In genomic region chr1:154534263-154534844, GRCh38 we compare ENCODE assay signal across 9 cellular contexts. TPM values are rescaled to one million over a fixed set of nuclear protein-coding genes. Genes with fewer than 3 reads are reported as not detected.
DNase-seq lines count a peak whose midpoint lies in the region; FAIRE-seq and TF ChIP-seq lines count a peak whose summit lies in the region.
"Had no signal": no experiment of that assay in that cellular context is flagged by ENCODE, and none has a peak within 500 bp of the region (broad histone marks: within the 10 kb centered on the region; RNA-seq: fewer than 3 reads in every experiment).

No MANE protein-coding gene starts in this region.

- H3K4me3 ChIP-seq in endothelial cell of umbilical vein (replicated peaks in 1 of 3; ENCODE audit: insufficient read depth in 1 of 3, low read depth in 1 of 3, low read length in 3 of 3) = no peak overlapping the region
- H3K4me3 ChIP-seq in transverse colon = no peak overlapping the region
- H3K4me3 ChIP-seq in testis = no peak overlapping the region
- H3K4me3 ChIP-seq in CD8-positive, alpha-beta memory T cell (ENCODE audit: low read length) = no peak overlapping the region
- H3K4me3 ChIP-seq: BLaER1 treated with 17β-estradiol and CSF1 and Interleukin-3, amounts not matched to agents 10 nM and 100 nM had no signal

- no peak overlapping the region for H3K27ac Mint-ChIP-seq in activated CD4-positive, alpha-beta memory T cell treated with anti-CD3 and anti-CD28 coated beads for 36 hours
- no peak overlapping the region for H3K27ac Mint-ChIP-seq in activated CD4-positive, alpha-beta memory T cell treated with anti-CD3 and anti-CD28 coated beads, Interleukin-2, amount 10 ng/mL, durations not matched to agents 7 days and 5 days
- no peak overlapping the region for H3K27ac Mint-ChIP-seq in CD8-positive, alpha-beta memory T cell

- FAIRE-seq in endothelial cell of umbilical vein (lab: Jason Lieb, UNC) = peak; percentile 67

- H3K36me3 ChIP-seq in endothelial cell of umbilical vein (ENCODE audit: control insufficient read depth in 2 of 2, extremely low read depth in 1 of 2, insufficient read depth in 2 of 2, low read length in 2 of 2) (no peaks in the 10 kb centered on the region), transverse colon (no peaks in the 10 kb centered on the region), testis (ENCODE audit: low read depth, missing control alignments) (no peaks in the 10 kb centered on the region)
- H3K36me3 ChIP-seq in CD8-positive, alpha-beta memory T cell (ENCODE audit: insufficient read depth, low read length) = no peaks in the 10 kb centered on the region
- H3K36me3 ChIP-seq: BLaER1 treated with 17β-estradiol and CSF1 and Interleukin-3, amounts not matched to agents 10 nM and 100 nM had no signal

- H3K4me2 ChIP-seq in endothelial cell of umbilical vein (ENCODE audit: insufficient read depth, low read length) = no peak overlapping the region
- H3K4me2 ChIP-seq: BLaER1 treated with 17β-estradiol and CSF1 and Interleukin-3, amounts not matched to agents 10 nM and 100 nM had no signal

- H3K4me3 Mint-ChIP-seq in activated CD4-positive, alpha-beta memory T cell treated with anti-CD3 and anti-CD28 coated beads for 36 hours = no peak overlapping the region
- H3K4me3 Mint-ChIP-seq in activated CD4-positive, alpha-beta memory T cell treated with anti-CD3 and anti-CD28 coated beads, Interleukin-2, amount 10 ng/mL, durations not matched to agents 7 days and 5 days = no peak overlapping the region
- H3K4me3 Mint-ChIP-seq in CD8-positive, alpha-beta memory T cell = no peak overlapping the region

- POLR2A ChIA-PET in activated CD4-positive, alpha-beta memory T cell treated with anti-CD3 and anti-CD28 coated beads for 36 hours (lab: Charles Lee) = no interaction called here
- POLR2A ChIA-PET in activated CD4-positive, alpha-beta memory T cell treated with anti-CD3 and anti-CD28 coated beads, Interleukin-2, amount 10 ng/mL, durations not matched to agents 7 days and 5 days (lab: Charles Lee) = no interaction called here
- POLR2A ChIA-PET in endothelial cell of umbilical vein (lab: Charles Lee) = no interaction called here
- POLR2A ChIA-PET in CD8-positive, alpha-beta memory T cell (lab: Charles Lee) = no interaction called here

- H3K4me1 Mint-ChIP-seq in activated CD4-positive, alpha-beta memory T cell treated with anti-CD3 and anti-CD28 coated beads for 36 hours (ENCODE audit: low read depth) = no peaks in the 10 kb centered on the region
- no peaks in the 10 kb centered on the region for H3K4me1 Mint-ChIP-seq in activated CD4-positive, alpha-beta memory T cell treated with anti-CD3 and anti-CD28 coated beads, Interleukin-2, amount 10 ng/mL, durations not matched to agents 7 days and 5 days
- no peaks in the 10 kb centered on the region for H3K4me1 Mint-ChIP-seq in CD8-positive, alpha-beta memory T cell

- DNase-seq in activated CD4-positive, alpha-beta memory T cell treated with anti-CD3 and anti-CD28 coated beads for 36 hours = peak; percentile 18
- no peak for DNase-seq in activated CD4-positive, alpha-beta memory T cell treated with anti-CD3 and anti-CD28 coated beads, Interleukin-2, amount 10 ng/mL, durations not matched to agents 7 days and 5 days
- DNase-seq in NCI-H526 (lab: John Stamatoyannopoulos, UW) = peak; percentile 76 to 94
- no peak for DNase-seq in endothelial cell of umbilical vein (ENCODE audit: low read depth, low spot score)
- peak; percentile 54 for DNase-seq in transverse colon
- no peak for DNase-seq in MV-4-11 (lab: John Stamatoyannopoulos, UW)
- no peak for DNase-seq in testis
- DNase-seq in CD8-positive, alpha-beta memory T cell = no peak

- H2AFZ ChIP-seq in endothelial cell of umbilical vein (ENCODE audit: low read depth, low read length) = no peak overlapping the region

- dilution Hi-C loops in endothelial cell of umbilical vein (cut with MboI; ENCODE audit: extremely low pct_ligation_motif_present, low sequenced_read_pairs) = no loop called here

- H3K4me1 ChIP-seq in endothelial cell of umbilical vein (ENCODE audit: control insufficient read depth, extremely low read depth, insufficient read depth, low read length) (no peaks in the 10 kb centered on the region), transverse colon (no peaks in the 10 kb centered on the region), testis (no peaks in the 10 kb centered on the region)
- no peaks in the 10 kb centered on the region for H3K4me1 ChIP-seq in CD8-positive, alpha-beta memory T cell (ENCODE audit: insufficient read depth, low read length)
- H3K4me1 ChIP-seq: BLaER1 treated with 17β-estradiol and CSF1 and Interleukin-3, amounts not matched to agents 10 nM and 100 nM had no signal

- H3K9me3 ChIP-seq in endothelial cell of umbilical vein (replicated peaks; ENCODE audit: control insufficient read depth, insufficient read depth, low read length) = no peaks in the 10 kb centered on the region
- H3K9me3 ChIP-seq in transverse colon = no peaks in the 10 kb centered on the region
- no peaks in the 10 kb centered on the region for H3K9me3 ChIP-seq in testis
- no peaks in the 10 kb centered on the region for H3K9me3 ChIP-seq in CD8-positive, alpha-beta memory T cell (ENCODE audit: low read length)

- no peaks in the 10 kb centered on the region for H3K9me3 Mint-ChIP-seq in activated CD4-positive, alpha-beta memory T cell treated with anti-CD3 and anti-CD28 coated beads for 36 hours
- H3K9me3 Mint-ChIP-seq in activated CD4-positive, alpha-beta memory T cell treated with anti-CD3 and anti-CD28 coated beads, Interleukin-2, amount 10 ng/mL, durations not matched to agents 7 days and 5 days = no peaks in the 10 kb centered on the region
- H3K9me3 Mint-ChIP-seq in CD8-positive, alpha-beta memory T cell = no peaks in the 10 kb centered on the region

- TF ChIP-seq CTCF in endothelial cell of umbilical vein (IDR thresholded peaks at IDR 0.05; ENCODE audit: extremely low read depth in 1 of 2, insufficient read depth in 1 of 2, low read depth in 1 of 2, low read length in 2 of 2) (peak; percentile 14 to 27), transverse colon (IDR thresholded peaks at IDR 0.05) (peak; percentile 36 to 50 (median 38)), testis (IDR thresholded peaks at IDR 0.05) (peak in 1 of 3 experiments; percentile 24)

- CTCF ChIA-PET in activated CD4-positive, alpha-beta memory T cell treated with anti-CD3 and anti-CD28 coated beads for 36 hours (lab: Charles Lee) = interaction anchor here (0.8 to 1.5 kb wide), 5 partner anchors 12 to 344 kb away, joined by 3 to 7 read pairs (median 4); no protein-coding TSS in a partner anchor
- CTCF ChIA-PET in activated CD4-positive, alpha-beta memory T cell treated with anti-CD3 and anti-CD28 coated beads, Interleukin-2, amount 10 ng/mL, durations not matched to agents 7 days and 5 days (lab: Charles Lee) = interaction anchor here (1.2 to 2.3 kb wide), 3 partner anchors 12 to 53 kb away, joined by 3 to 5 read pairs (median 3); no protein-coding TSS in a partner anchor
- CTCF ChIA-PET in endothelial cell of umbilical vein (lab: Charles Lee) = interaction anchor here (1.1 to 2.4 kb wide), 4 partner anchors 12 to 55 kb away, joined by 3 to 19 read pairs (median 4); no protein-coding TSS in a partner anchor
- CTCF ChIA-PET in CD8-positive, alpha-beta memory T cell (lab: Charles Lee) = no interaction called here

- no peak overlapping the region for H3K27ac ChIP-seq in endothelial cell of umbilical vein (ENCODE audit: insufficient read depth, low read depth, low read length)
- H3K27ac ChIP-seq in transverse colon = no peak overlapping the region
- no peak overlapping the region for H3K27ac ChIP-seq in testis
- H3K27ac ChIP-seq in CD8-positive, alpha-beta memory T cell (ENCODE audit: low read depth, low read length) = no peak overlapping the region
- H3K27ac ChIP-seq: BLaER1 treated with 17β-estradiol and CSF1 and Interleukin-3, amounts not matched to agents 10 nM and 100 nM had no signal

- H3K9me1 ChIP-seq in endothelial cell of umbilical vein (replicated peaks; ENCODE audit: control insufficient read depth, extremely low read depth, insufficient read depth, low read length) = no peaks in the 10 kb centered on the region

- H3K27me3 ChIP-seq in endothelial cell of umbilical vein (ENCODE audit: control insufficient read depth in 2 of 2, insufficient read depth in 2 of 2, low read length in 2 of 2) (no peaks in the 10 kb centered on the region), transverse colon (no peaks in the 10 kb centered on the region), testis (no peaks in the 10 kb centered on the region)
- H3K27me3 ChIP-seq in CD8-positive, alpha-beta memory T cell (ENCODE audit: insufficient read depth, low read length, poor library complexity, severe bottlenecking) = no peaks in the 10 kb centered on the region
- H3K27me3 ChIP-seq: BLaER1 treated with 17β-estradiol and CSF1 and Interleukin-3, amounts not matched to agents 10 nM and 100 nM had no signal

- TF ChIP-seq POLR2A in endothelial cell of umbilical vein (IDR thresholded peaks at IDR 0.05; ENCODE audit: low read depth, low read length) (no peak), transverse colon (IDR thresholded peaks at IDR 0.05) (no peak), testis (IDR thresholded peaks at IDR 0.05) (no peak)

- H3K9ac ChIP-seq in endothelial cell of umbilical vein (replicated peaks; ENCODE audit: extremely low read depth, insufficient read depth, low read length) = no peak overlapping the region
- H3K9ac ChIP-seq: BLaER1 treated with 17β-estradiol and CSF1 and Interleukin-3, amounts not matched to agents 10 nM and 100 nM had no signal

- TF ChIP-seq EP300 in transverse colon (IDR thresholded peaks at IDR 0.05; ENCODE audit: low read depth) = no peak

- 41 to 43% methylated on average over 5 to 8 of the region's 8 CpGs for WGBS in transverse colon (ENCODE audit: low coverage in 1 of 2), 2 donors
- WGBS in testis, 2 donors = 65 to 66% methylated on average over 8 of the region's 8 CpGs

- H4K20me1 ChIP-seq in endothelial cell of umbilical vein (replicated peaks; ENCODE audit: control insufficient read depth, extremely low read depth, insufficient read depth, low read length) = no peaks in the 10 kb centered on the region
- H4K20me1 ChIP-seq: BLaER1 treated with 17β-estradiol and CSF1 and Interleukin-3, amounts not matched to agents 10 nM and 100 nM had no signal

- H3K36me3 Mint-ChIP-seq in activated CD4-positive, alpha-beta memory T cell treated with anti-CD3 and anti-CD28 coated beads for 36 hours = no peaks in the 10 kb centered on the region
- H3K36me3 Mint-ChIP-seq in activated CD4-positive, alpha-beta memory T cell treated with anti-CD3 and anti-CD28 coated beads, Interleukin-2, amount 10 ng/mL, durations not matched to agents 7 days and 5 days (ENCODE audit: low read depth) = no peaks in the 10 kb centered on the region
- H3K36me3 Mint-ChIP-seq in CD8-positive, alpha-beta memory T cell = peaks cover 0 to 5% (median 0%) of the 10 kb centered on the region in 3 donors

- no TSS peak for BruUV-seq in endothelial cell of umbilical vein (replicated peaks; lab: Mats Ljungman, UMichigan)

- H3K27me3 Mint-ChIP-seq in activated CD4-positive, alpha-beta memory T cell treated with anti-CD3 and anti-CD28 coated beads for 36 hours = peaks cover 1% of the 10 kb centered on the region
- H3K27me3 Mint-ChIP-seq in activated CD4-positive, alpha-beta memory T cell treated with anti-CD3 and anti-CD28 coated beads, Interleukin-2, amount 10 ng/mL, durations not matched to agents 7 days and 5 days = peaks cover 23% of the 10 kb centered on the region
- H3K27me3 Mint-ChIP-seq in CD8-positive, alpha-beta memory T cell = peaks cover 12 to 34% of the 10 kb centered on the region in 2 donors

- intact Hi-C loops in activated CD4-positive, alpha-beta memory T cell treated with anti-CD3 and anti-CD28 coated beads for 36 hours (cut with micrococcal nuclease) = no loop called here
- intact Hi-C loops in endothelial cell of umbilical vein (cut with micrococcal nuclease) = no loop called here
- intact Hi-C loops in transverse colon (cut with DNase I; ENCODE audit: low total_unique reads) = no loop called here
- intact Hi-C loops in testis (cut with DNase I; ENCODE audit: low total_unique reads) = no loop called here

- in situ Hi-C loops in transverse colon (cut with MboI; ENCODE audit: low pct_ligation_motif_present in 1 of 4, low pct_unique_long_range_greater_than_20kb in 1 of 4, low sequenced_read_pairs in 3 of 4) = no loop called here

- no peaks in the 10 kb centered on the region for H3K79me2 ChIP-seq in endothelial cell of umbilical vein (ENCODE audit: control insufficient read depth, insufficient read depth, low read length)

RNA-seq across cellular contexts. Expression of gene UBE2Q1, which starts 24.1 kb away (rescaled TPM):
- total RNA-seq in activated CD4-positive, alpha-beta memory T cell treated with anti-CD3 and anti-CD28 coated beads for 36 hours = 10 to 100 TPM; 82.5 to 86.2 TPM
- total RNA-seq in activated CD4-positive, alpha-beta memory T cell treated with anti-CD3 and anti-CD28 coated beads, Interleukin-2, amount 10 ng/mL, durations not matched to agents 7 days and 5 days = 100 to 1,000 TPM; 118 to 122 TPM
- total RNA-seq in endothelial cell of umbilical vein = 85.4 and 97.2 TPM in 2 replicates
- 16.5 and 18.3 TPM in 2 replicates for polyA plus RNA-seq in endothelial cell of umbilical vein
- polyA plus RNA-seq in endothelial cell of umbilical vein (2011; cell fraction: cytosol; rRNA removed) = 19.5 and 20.6 TPM in 2 replicates
- 28.2 and 47.4 TPM in 2 replicates for polyA plus RNA-seq in endothelial cell of umbilical vein (2011; cell fraction: nucleus; rRNA removed)
- polyA plus RNA-seq in endothelial cell of umbilical vein (2012) = 60.3 and 79.7 TPM in 2 replicates
- polyA minus RNA-seq in endothelial cell of umbilical vein = 15.4 and 19.3 TPM in 2 replicates
- polyA minus RNA-seq in endothelial cell of umbilical vein (2011; cell fraction: cytosol; rRNA and poly(A)+ RNA removed) = 12.7 TPM
- 10.2 and 13.8 TPM in 2 replicates for polyA minus RNA-seq in endothelial cell of umbilical vein (2011; cell fraction: nucleus; rRNA and poly(A)+ RNA removed)
- total RNA-seq in transverse colon = 10 to 100 TPM; 10.1 to 33.9 (median 26.6) TPM
- total RNA-seq in testis = 10 to 100 TPM; 63.5 to 65.2 TPM
- 128 TPM for polyA plus RNA-seq in testis (ENCODE audit: insufficient read depth, low read depth, low replicate concordance)
- total RNA-seq in CD8-positive, alpha-beta memory T cell = 10 to 100 TPM; 83.8 to 97.8 TPM
- 16.2 TPM for polyA plus RNA-seq in CD8-positive, alpha-beta memory T cell

RNA-seq across cellular contexts. Expression of gene SHE, which starts 32.1 kb away (rescaled TPM):
- total RNA-seq in activated CD4-positive, alpha-beta memory T cell treated with anti-CD3 and anti-CD28 coated beads for 36 hours = under 1 TPM in 1 of 2 experiments, not detected in 1; 0.07 TPM
- total RNA-seq in activated CD4-positive, alpha-beta memory T cell treated with anti-CD3 and anti-CD28 coated beads, Interleukin-2, amount 10 ng/mL, durations not matched to agents 7 days and 5 days = not detected
- 43.4 and 52.7 TPM in 2 replicates for total RNA-seq in endothelial cell of umbilical vein
- polyA plus RNA-seq in endothelial cell of umbilical vein = 30.1 and 30.4 TPM in 2 replicates
- polyA plus RNA-seq in endothelial cell of umbilical vein (2011; cell fraction: cytosol; rRNA removed) = 27.9 and 28.0 TPM in 2 replicates
- polyA plus RNA-seq in endothelial cell of umbilical vein (2011; cell fraction: nucleus; rRNA removed) = 39.9 and 41.9 TPM in 2 replicates
- 25.6 and 28.4 TPM in 2 replicates for polyA plus RNA-seq in endothelial cell of umbilical vein (2012)
- polyA minus RNA-seq in endothelial cell of umbilical vein = 38.2 and 41.5 TPM in 2 replicates
- not detected for polyA minus RNA-seq in endothelial cell of umbilical vein (2011; cell fraction: cytosol; rRNA and poly(A)+ RNA removed)
- 19.3 and 26.1 TPM in 2 replicates for polyA minus RNA-seq in endothelial cell of umbilical vein (2011; cell fraction: nucleus; rRNA and poly(A)+ RNA removed)
- total RNA-seq in transverse colon = 10 to 100 TPM in 1 of 4 donors, 1 to 10 TPM in 3; 5.2 to 15.0 (median 6.7) TPM
- 10 to 100 TPM; 53.7 to 57.9 TPM for total RNA-seq in testis
- polyA plus RNA-seq in testis (ENCODE audit: insufficient read depth, low read depth, low replicate concordance) = 50.9 TPM
- total RNA-seq in CD8-positive, alpha-beta memory T cell = not detected
- not detected for polyA plus RNA-seq in CD8-positive, alpha-beta memory T cell

RNA-seq across cellular contexts. Expression of gene TDRD10, which starts 32.3 kb away (rescaled TPM):
- total RNA-seq in activated CD4-positive, alpha-beta memory T cell treated with anti-CD3 and anti-CD28 coated beads for 36 hours = not detected
- total RNA-seq in activated CD4-positive, alpha-beta memory T cell treated with anti-CD3 and anti-CD28 coated beads, Interleukin-2, amount 10 ng/mL, durations not matched to agents 7 days and 5 days = not detected
- total RNA-seq in endothelial cell of umbilical vein (3.9 and 6.1 TPM in 2 replicates), transverse colon (1 to 10 TPM in 1 of 4 donors, under 1 TPM in 1, not detected in 2; 0.96 to 3.3 TPM), testis (10 to 100 TPM; 50.9 to 60.3 TPM)
- polyA plus RNA-seq in endothelial cell of umbilical vein (8.6 and 9.1 TPM in 2 replicates), testis (ENCODE audit: insufficient read depth, low read depth, low replicate concordance) (123 TPM)
- polyA plus RNA-seq in endothelial cell of umbilical vein (2011; cell fraction: cytosol; rRNA removed) = 4.1 and 5.6 TPM in 2 replicates
- polyA plus RNA-seq in endothelial cell of umbilical vein (2011; cell fraction: nucleus; rRNA removed) = 38.4 and 42.2 TPM in 2 replicates
- 3.0 TPM in 2 replicates for polyA plus RNA-seq in endothelial cell of umbilical vein (2012)
- polyA minus RNA-seq in endothelial cell of umbilical vein = 4.4 and 7.1 TPM in 2 replicates
- not detected for polyA minus RNA-seq in endothelial cell of umbilical vein (2011; cell fraction: cytosol; rRNA and poly(A)+ RNA removed)
- 7.3 and 8.2 TPM in 2 replicates for polyA minus RNA-seq in endothelial cell of umbilical vein (2011; cell fraction: nucleus; rRNA and poly(A)+ RNA removed)
- total RNA-seq in CD8-positive, alpha-beta memory T cell = not detected
- not detected for polyA plus RNA-seq in CD8-positive, alpha-beta memory T cell

RNA-seq across cellular contexts. Expression of gene CHRNB2, which starts 33.2 kb away (rescaled TPM):
- total RNA-seq in activated CD4-positive, alpha-beta memory T cell treated with anti-CD3 and anti-CD28 coated beads for 36 hours = not detected
- total RNA-seq in activated CD4-positive, alpha-beta memory T cell treated with anti-CD3 and anti-CD28 coated beads, Interleukin-2, amount 10 ng/mL, durations not matched to agents 7 days and 5 days = not detected
- total RNA-seq in endothelial cell of umbilical vein (not detected in 2 replicates), transverse colon (under 1 TPM in 2 of 4 donors, not detected in 2; 0.32 to 0.82 TPM), testis (1 to 10 TPM; 1.2 to 1.3 TPM)
- polyA plus RNA-seq in endothelial cell of umbilical vein (not detected in 2 replicates), testis (ENCODE audit: insufficient read depth, low read depth, low replicate concordance) (1.3 TPM)
- not detected in 2 replicates for polyA plus RNA-seq in endothelial cell of umbilical vein (2011; cell fraction: cytosol; rRNA removed)
- polyA plus RNA-seq in endothelial cell of umbilical vein (2011; cell fraction: nucleus; rRNA removed) = 0.06 and 0.08 TPM in 2 replicates
- 0.09 TPM in 1 of 2 replicates, not detected in the other for polyA plus RNA-seq in endothelial cell of umbilical vein (2012)
- 0.12 and 0.45 TPM in 2 replicates for polyA minus RNA-seq in endothelial cell of umbilical vein
- polyA minus RNA-seq in endothelial cell of umbilical vein (2011; cell fraction: cytosol; rRNA and poly(A)+ RNA removed) = not detected
- polyA minus RNA-seq in endothelial cell of umbilical vein (2011; cell fraction: nucleus; rRNA and poly(A)+ RNA removed) = not detected in 2 replicates
- not detected for total RNA-seq in CD8-positive, alpha-beta memory T cell
- polyA plus RNA-seq in CD8-positive, alpha-beta memory T cell = 0.16 TPM

Comparison
In these comparisons a context has a peak if more than half of its experiments do, and no peak if none do; other contexts are left out.
1. DNase-seq: peak in activated CD4-positive, alpha-beta memory T cell treated with anti-CD3 and anti-CD28 coated beads for 36 hours (single experiment), NCI-H526 (2 of 2) and transverse colon (single experiment); none in activated CD4-positive, alpha-beta memory T cell treated with anti-CD3 and anti-CD28 coated beads, Interleukin-2, amount 10 ng/mL, durations not matched to agents 7 days and 5 days (single experiment), endothelial cell of umbilical vein (single experiment), MV-4-11 (single experiment), testis (single experiment) and CD8-positive, alpha-beta memory T cell (0 of 5).
2. RNA of gene SHE, which starts 32.1 kb away (total RNA-seq): 53.7 to 57.9 TPM in testis, 43.4 to 52.7 TPM in endothelial cell of umbilical vein and 5.2 to 15.0 TPM in transverse colon; 0.07 TPM in activated CD4-positive, alpha-beta memory T cell treated with anti-CD3 and anti-CD28 coated beads for 36 hours, not detected in CD8-positive, alpha-beta memory T cell and not detected in activated CD4-positive, alpha-beta memory T cell treated with anti-CD3 and anti-CD28 coated beads, Interleukin-2, amount 10 ng/mL, durations not matched to agents 7 days and 5 days; every median in the first group is over 4 times any median in the second.